ENCODE assay signal across 7 cellular contexts in genomic region chr9:67611900-67612299, GRCh38.
DNase-seq lines count a peak whose midpoint lies in the region; ATAC-seq, FAIRE-seq and TF ChIP-seq lines count a peak whose summit lies in the region.
"Not testable (repeated sequence)": the region's sequence is repeated elsewhere in the genome, so short reads cannot be mapped to it uniquely, and the experiment has no call there.

No MANE protein-coding gene starts in this region.

- not testable (repeated sequence) for H3K27ac ChIP-seq in WERI-Rb-1; coronary artery; kidney (ENCODE audit: low read depth in 2 of 2, low read length in 2 of 2); upper lobe of right lung

- H3K9me3 ChIP-seq in WERI-Rb-1 (ENCODE audit: severe bottlenecking); kidney (ENCODE audit: control insufficient read depth in 1 of 2, low read length in 2 of 2); mucosa of descending colon; upper lobe of right lung: not testable (repeated sequence)

- H3K9ac ChIP-seq in kidney (ENCODE audit: low read length in 2 of 2), result not testable (repeated sequence)

- not testable (repeated sequence) for FAIRE-seq in kidney (lab: Jason Lieb, UNC)

- ATAC-seq in GM19043 (IDR thresholded peaks at IDR 0.05; ENCODE audit: low read depth, unreplicated experiment) (peak; percentile 51), HG03159 (IDR thresholded peaks at IDR 0.05; ENCODE audit: unreplicated experiment) (peak; percentile 72), mucosa of descending colon (peak; percentile 68), upper lobe of right lung (peak; percentile 64)

- not testable (repeated sequence) for H3K4me1 ChIP-seq in kidney (ENCODE audit: control insufficient read depth in 1 of 2, insufficient read depth in 1 of 2, low read depth in 1 of 2, low read length in 2 of 2); mucosa of descending colon (ENCODE audit: low read depth); upper lobe of right lung

- intact Hi-C loops in kidney (cut with DNase I); mucosa of descending colon (cut with DNase I, micrococcal nuclease); upper lobe of right lung (cut with DNase I): not testable (repeated sequence)

- DNase-seq in WERI-Rb-1 (peak; percentile 15), coronary artery (ENCODE audit: low spot score) (peak; percentile 38), kidney (peak; percentile 64), mucosa of descending colon (peak in 1 of 3 donors; percentile 56), upper lobe of right lung (peak; percentile 61)

- not testable (repeated sequence) for H3K4me3 ChIP-seq in WERI-Rb-1 (ENCODE audit: low read depth, low read length); coronary artery; kidney (ENCODE audit: low read length in 2 of 2); mucosa of descending colon; upper lobe of right lung

- H3K36me3 ChIP-seq in WERI-Rb-1; kidney (ENCODE audit: control insufficient read depth in 1 of 2, insufficient read depth in 2 of 2, low read length in 2 of 2); mucosa of descending colon (ENCODE audit: low read depth); upper lobe of right lung: not testable (repeated sequence)

- TF ChIP-seq CTCF in WERI-Rb-1 (IDR thresholded peaks at IDR 0.05; ENCODE audit: low read depth, low read length); coronary artery (IDR thresholded peaks at IDR 0.05); kidney (IDR thresholded peaks at IDR 0.05; ENCODE audit: borderline replicate concordance, extremely low read depth, insufficient read depth); mucosa of descending colon (IDR thresholded peaks at IDR 0.05); upper lobe of right lung (IDR thresholded peaks at IDR 0.05): not testable (repeated sequence)

- H3K27me3 ChIP-seq in WERI-Rb-1 (ENCODE audit: insufficient read depth, low read depth, severe bottlenecking); upper lobe of right lung: not testable (repeated sequence)
